Comparison of ENCODE assay signal across 28 cellular contexts in genomic region chr2:15687243-15687642, GRCh38.
"Had no signal": no experiment of that assay in that cellular context is flagged by ENCODE, and none has a peak within 500 bp of the region (broad histone marks: within the 10 kb centered on the region; RNA-seq: fewer than 3 reads in every experiment).

No MANE protein-coding gene starts in this region.

- H3K36me3 Mint-ChIP-seq: stimulated activated effector memory CD8-positive, alpha-beta T cell treated with anti-CD3 and anti-CD28 coated beads, Interleukin-12 subunit alpha, Interleukin-12 subunit beta, amount 100 ng/mL, for 72 hours; stimulated activated memory B cell treated with anti-CD40 and anti-IgM and Interleukin-4, amounts not matched to agents 10 μg/mL and 1 μg/mL and 100 μg/mL, for 72 hours; stimulated activated naive B cell treated with anti-CD40 and anti-IgM and Interleukin-4, amounts not matched to agents 10 μg/mL and 1 μg/mL and 100 μg/mL, for 72 hours; type B pancreatic cell had no signal

- H3K4me3 Mint-ChIP-seq: stimulated activated effector memory CD8-positive, alpha-beta T cell treated with anti-CD3 and anti-CD28 coated beads, Interleukin-12 subunit alpha, Interleukin-12 subunit beta, amount 100 ng/mL, for 72 hours; stimulated activated memory B cell treated with anti-CD40 and anti-IgM and Interleukin-4, amounts not matched to agents 10 μg/mL and 1 μg/mL and 100 μg/mL, for 72 hours; stimulated activated naive B cell treated with anti-CD40 and anti-IgM and Interleukin-4, amounts not matched to agents 10 μg/mL and 1 μg/mL and 100 μg/mL, for 72 hours; stimulated activated naive CD8-positive, alpha-beta T cell treated with anti-CD3 and anti-CD28 coated beads, Interleukin-15, amount 100 ng/mL, for 72 hours; stimulated activated naive CD8-positive, alpha-beta T cell treated with anti-CD3 and anti-CD28 coated beads, Interleukin-15, Interleukin-2, amounts not matched to agents 100 ng/mL and 50 ng/mL, for 24 hours; type B pancreatic cell had no signal

- DNase-seq: stimulated activated CD4-positive, alpha-beta T cell treated with anti-CD3 and anti-CD28 coated beads, Interleukin-2, amount 100 ng/mL, for 48 hours; stimulated activated CD4-positive, alpha-beta T cell treated with anti-CD3 and anti-CD28 coated beads, Interleukin-4, amount 100 ng/mL, for 1 hour; stimulated activated CD4-positive, alpha-beta T cell treated with anti-CD3 and anti-CD28 coated beads, Interleukin-4, amount 100 ng/mL, for 24 hours; stimulated activated CD4-positive, alpha-beta T cell treated with anti-CD3 and anti-CD28 coated beads, Interleukin-4, amount 100 ng/mL, for 4 hours; stimulated activated CD8-positive, alpha-beta memory T cell treated with anti-CD3 and anti-CD28 coated beads, Interleukin-4, amount 100 ng/mL, for 48 hours; stimulated activated naive B cell treated with anti-CD40 and anti-IgM and Interleukin-4, amounts not matched to agents 10 μg/mL and 1 μg/mL and 100 μg/mL, for 72 hours; stimulated activated naive CD4-positive, alpha-beta T cell; stimulated activated naive CD4-positive, alpha-beta T cell treated with Interleukin-2 at 50 U/mL for 16 hours; stimulated activated naive CD8-positive, alpha-beta T cell treated with anti-CD3 and anti-CD28 coated beads, Interleukin-15, amount 100 ng/mL, for 72 hours; stimulated activated naive CD8-positive, alpha-beta T cell treated with anti-CD3 and anti-CD28 coated beads, Interleukin-15, Interleukin-2, amounts not matched to agents 100 U/mL and 50 U/mL, for 24 hours; stomach; substantia nigra; testis; tibial artery; transverse colon; trophoblast cell; upper lobe of left lung; upper lobe of right lung; uterus had no signal

- H3K36me3 ChIP-seq: stomach, suprapubic skin, thoracic aorta, thyroid gland, tibial artery, tibial nerve, transverse colon, upper lobe of left lung, upper lobe of right lung, uterus, vagina had no signal

- H3K4me1 Mint-ChIP-seq: stimulated activated effector memory CD8-positive, alpha-beta T cell treated with anti-CD3 and anti-CD28 coated beads, Interleukin-12 subunit alpha, Interleukin-12 subunit beta, amount 100 ng/mL, for 72 hours; stimulated activated memory B cell treated with anti-CD40 and anti-IgM and Interleukin-4, amounts not matched to agents 10 μg/mL and 1 μg/mL and 100 μg/mL, for 72 hours; stimulated activated naive B cell treated with anti-CD40 and anti-IgM and Interleukin-4, amounts not matched to agents 10 μg/mL and 1 μg/mL and 100 μg/mL, for 72 hours; stimulated activated naive CD8-positive, alpha-beta T cell treated with anti-CD3 and anti-CD28 coated beads, Interleukin-15, amount 100 ng/mL, for 72 hours had no signal

- H3K27ac Mint-ChIP-seq: stimulated activated effector memory CD8-positive, alpha-beta T cell treated with anti-CD3 and anti-CD28 coated beads, Interleukin-12 subunit alpha, Interleukin-12 subunit beta, amount 100 ng/mL, for 72 hours; stimulated activated memory B cell treated with anti-CD40 and anti-IgM and Interleukin-4, amounts not matched to agents 10 μg/mL and 1 μg/mL and 100 μg/mL, for 72 hours; stimulated activated naive B cell treated with anti-CD40 and anti-IgM and Interleukin-4, amounts not matched to agents 10 μg/mL and 1 μg/mL and 100 μg/mL, for 72 hours; stimulated activated naive CD8-positive, alpha-beta T cell treated with anti-CD3 and anti-CD28 coated beads, Interleukin-15, amount 100 ng/mL, for 72 hours; stimulated activated naive CD8-positive, alpha-beta T cell treated with anti-CD3 and anti-CD28 coated beads, Interleukin-15, Interleukin-2, amounts not matched to agents 100 ng/mL and 50 ng/mL, for 24 hours; type B pancreatic cell had no signal

- H3K27ac ChIP-seq: stomach, suprapubic skin, testis, thoracic aorta, thyroid gland, tibial artery, tibial nerve, transverse colon, upper lobe of left lung, upper lobe of right lung, uterus, vagina had no signal

- H3K27me3 ChIP-seq: testis, thyroid gland, tibial artery, tibial nerve, transverse colon, upper lobe of left lung, upper lobe of right lung, uterus, vagina had no signal

- H3K9me3 Mint-ChIP-seq: stimulated activated effector memory CD8-positive, alpha-beta T cell treated with anti-CD3 and anti-CD28 coated beads, Interleukin-12 subunit alpha, Interleukin-12 subunit beta, amount 100 ng/mL, for 72 hours; stimulated activated memory B cell treated with anti-CD40 and anti-IgM and Interleukin-4, amounts not matched to agents 10 μg/mL and 1 μg/mL and 100 μg/mL, for 72 hours; stimulated activated naive B cell treated with anti-CD40 and anti-IgM and Interleukin-4, amounts not matched to agents 10 μg/mL and 1 μg/mL and 100 μg/mL, for 72 hours; stimulated activated naive CD8-positive, alpha-beta T cell treated with anti-CD3 and anti-CD28 coated beads, Interleukin-15, amount 100 ng/mL, for 72 hours; stimulated activated naive CD8-positive, alpha-beta T cell treated with anti-CD3 and anti-CD28 coated beads, Interleukin-15, Interleukin-2, amounts not matched to agents 100 ng/mL and 50 ng/mL, for 24 hours had no signal

- H3K4me1 ChIP-seq: stomach, suprapubic skin, testis, tibial artery, tibial nerve, transverse colon, upper lobe of left lung, upper lobe of right lung, uterus, vagina had no signal

- H3K9me3 ChIP-seq: stomach, suprapubic skin, testis, thoracic aorta, thyroid gland, tibial artery, tibial nerve, transverse colon, upper lobe of left lung, upper lobe of right lung, uterus, vagina had no signal

- H3K27me3 Mint-ChIP-seq: type B pancreatic cell had no signal

- H3K4me3 ChIP-seq: stomach, suprapubic skin, testis, thoracic aorta, thyroid gland, tibial artery, tibial nerve, transverse colon, upper lobe of left lung, upper lobe of right lung, uterus, vagina had no signal
